ENCODE assay signal across 8 cellular contexts in genomic region chr3:38651153-38651789, GRCh38. TPM values are rescaled to one million over a fixed set of nuclear protein-coding genes. Genes with fewer than 3 reads are reported as not detected.
DNase-seq lines count a peak whose midpoint lies in the region; ATAC-seq and TF ChIP-seq lines count a peak whose summit lies in the region.

No MANE protein-coding gene starts in this region.

- H3K27ac Mint-ChIP-seq in activated CD8-positive, alpha-beta T cell treated with anti-CD3 and anti-CD28 coated beads, Interleukin-2, amount 10 ng/mL, durations not matched to agents 7 days and 5 days, result no peak overlapping the region
- no peak overlapping the region for H3K27ac Mint-ChIP-seq in endodermal cell

- no peak overlapping the region for H3K4me3 Mint-ChIP-seq in activated CD8-positive, alpha-beta T cell treated with anti-CD3 and anti-CD28 coated beads, Interleukin-2, amount 10 ng/mL, durations not matched to agents 7 days and 5 days
- no peak overlapping the region for H3K4me3 Mint-ChIP-seq in endodermal cell

- H3K36me3 ChIP-seq in endodermal cell (ENCODE audit: control insufficient read depth, insufficient read depth, low read length), result no peaks in the 10 kb centered on the region

- peaks cover 4% of the 10 kb centered on the region for H3K4me1 Mint-ChIP-seq in activated CD8-positive, alpha-beta T cell treated with anti-CD3 and anti-CD28 coated beads, Interleukin-2, amount 10 ng/mL, durations not matched to agents 7 days and 5 days (ENCODE audit: low read depth)
- H3K4me1 Mint-ChIP-seq in endodermal cell, result peaks cover 6% of the 10 kb centered on the region

- ATAC-seq in HG02981 (IDR thresholded peaks at IDR 0.05; ENCODE audit: unreplicated experiment), result peak; percentile 61
- ATAC-seq in activated CD8-positive, alpha-beta T cell treated with anti-CD3 and anti-CD28 coated beads, Interleukin-2, amount 10 ng/mL, durations not matched to agents 7 days and 5 days, result peak; percentile 57

- H3K4me3 ChIP-seq in endodermal cell (ENCODE audit: low read length), result no peak overlapping the region

- CTCF ChIA-PET in activated CD8-positive, alpha-beta T cell treated with anti-CD3 and anti-CD28 coated beads, Interleukin-2, amount 10 ng/mL, durations not matched to agents 7 days and 5 days (lab: Charles Lee), result interaction anchor here (0.6 to 7.1 kb wide), 23 partner anchors 9 to 637 kb away, joined by 3 to 190 read pairs (median 4); partner anchors contain the start of genes EXOG and XYLB

- peaks cover 7% of the 10 kb centered on the region for H3K9me3 ChIP-seq in endodermal cell (ENCODE audit: control insufficient read depth, low read length)

- peak; percentile 98 for TF ChIP-seq CTCF in endodermal cell (conservative IDR thresholded peaks at IDR 0.05)

- POLR2A ChIA-PET in activated CD8-positive, alpha-beta T cell treated with anti-CD3 and anti-CD28 coated beads, Interleukin-2, amount 10 ng/mL, durations not matched to agents 7 days and 5 days (lab: Charles Lee), result interaction anchor here (1.4 kb wide), 1 partner anchor 155 kb away, joined by 4 read pairs; the partner anchor contains the start of gene EXOG

- H3K9me3 Mint-ChIP-seq in activated CD8-positive, alpha-beta T cell treated with anti-CD3 and anti-CD28 coated beads, Interleukin-2, amount 10 ng/mL, durations not matched to agents 7 days and 5 days (ENCODE audit: insufficient read depth), result no peaks in the 10 kb centered on the region
- peaks cover 4% of the 10 kb centered on the region for H3K9me3 Mint-ChIP-seq in endodermal cell

- WGBS in endodermal cell (ENCODE audit: insufficient coverage in 1 of 2, insufficient read length in 1 of 2), 2 experiments, result 14 to 100% methylated on average over 1 to 19 of the region's 19 CpGs

- H3K36me3 Mint-ChIP-seq in activated CD8-positive, alpha-beta T cell treated with anti-CD3 and anti-CD28 coated beads, Interleukin-2, amount 10 ng/mL, durations not matched to agents 7 days and 5 days (ENCODE audit: low read depth), result no peaks in the 10 kb centered on the region
- no peaks in the 10 kb centered on the region for H3K36me3 Mint-ChIP-seq in endodermal cell (ENCODE audit: low read depth)

- DNase-seq in NCI-H82 (lab: John Stamatoyannopoulos, UW) (peak; percentile 77), NCI-H82 treated with DMSO at 0.1 percent for 48 hours (lab: John Stamatoyannopoulos, UW; ENCODE audit: unreplicated experiment) (no peak), NCI-H345 (lab: John Stamatoyannopoulos, UW) (peak; percentile 63), endodermal cell (peak; percentile 93), midbrain (lab: John Stamatoyannopoulos, UW) (peak; percentile 56)
- peak; percentile 80 for DNase-seq in activated CD8-positive, alpha-beta T cell treated with anti-CD3 and anti-CD28 coated beads, Interleukin-2, amount 10 ng/mL, durations not matched to agents 7 days and 5 days
- DNase-seq in stimulated activated CD8-positive, alpha-beta memory T cell treated with anti-CD3 and anti-CD28 coated beads, Interleukin-7, amount 100 ng/mL, for 1 hour (ENCODE audit: low read depth in 2 of 2), result peak; percentile 34 to 48

- peaks cover 17% of the 10 kb centered on the region for H3K27me3 Mint-ChIP-seq in activated CD8-positive, alpha-beta T cell treated with anti-CD3 and anti-CD28 coated beads, Interleukin-2, amount 10 ng/mL, durations not matched to agents 7 days and 5 days (ENCODE audit: low read depth)
- peaks cover 8% of the 10 kb centered on the region for H3K27me3 Mint-ChIP-seq in endodermal cell (ENCODE audit: insufficient read depth)

- no peak overlapping the region for H3K27ac ChIP-seq in endodermal cell (ENCODE audit: low read depth, low read length)

- H3K9ac ChIP-seq in endodermal cell (ENCODE audit: extremely low read depth, low read length, poor library complexity, severe bottlenecking), result no peak overlapping the region

- no peaks in the 10 kb centered on the region for H3K4me1 ChIP-seq in endodermal cell (ENCODE audit: control insufficient read depth, insufficient read depth, low read length)

- H3K27me3 ChIP-seq in endodermal cell (ENCODE audit: control insufficient read depth, insufficient read depth, low read length, poor library complexity, severe bottlenecking), result peaks cover 74% of the 10 kb centered on the region

RNA-seq across cellular contexts. Expression of gene SCN5A, which starts 1.8 kb away (rescaled TPM):
- under 1 TPM; 0.08 to 0.37 TPM for total RNA-seq in activated CD8-positive, alpha-beta T cell treated with anti-CD3 and anti-CD28 coated beads, Interleukin-2, amount 10 ng/mL, durations not matched to agents 7 days and 5 days
- 1 to 10 TPM; 4.5 to 5.6 TPM for total RNA-seq in endodermal cell
- polyA plus RNA-seq in endodermal cell (2013, experiment 1 of 2), result 0.85 TPM
- 0.66 TPM for polyA plus RNA-seq in endodermal cell (2013, experiment 2 of 2)

Comparison
In these comparisons a context has a peak if more than half of its experiments do, and no peak if none do; other contexts are left out.
1. RNA of gene SCN5A, which starts 1.8 kb away (total RNA-seq): 4.5 to 5.6 TPM in endodermal cell; 0.08 to 0.37 TPM in activated CD8-positive, alpha-beta T cell treated with anti-CD3 and anti-CD28 coated beads, Interleukin-2, amount 10 ng/mL, durations not matched to agents 7 days and 5 days; every median in the first group is over 4 times any median in the second.